Comparison of ENCODE assay signal across 1 cellular context in the genomic region with DNA sequence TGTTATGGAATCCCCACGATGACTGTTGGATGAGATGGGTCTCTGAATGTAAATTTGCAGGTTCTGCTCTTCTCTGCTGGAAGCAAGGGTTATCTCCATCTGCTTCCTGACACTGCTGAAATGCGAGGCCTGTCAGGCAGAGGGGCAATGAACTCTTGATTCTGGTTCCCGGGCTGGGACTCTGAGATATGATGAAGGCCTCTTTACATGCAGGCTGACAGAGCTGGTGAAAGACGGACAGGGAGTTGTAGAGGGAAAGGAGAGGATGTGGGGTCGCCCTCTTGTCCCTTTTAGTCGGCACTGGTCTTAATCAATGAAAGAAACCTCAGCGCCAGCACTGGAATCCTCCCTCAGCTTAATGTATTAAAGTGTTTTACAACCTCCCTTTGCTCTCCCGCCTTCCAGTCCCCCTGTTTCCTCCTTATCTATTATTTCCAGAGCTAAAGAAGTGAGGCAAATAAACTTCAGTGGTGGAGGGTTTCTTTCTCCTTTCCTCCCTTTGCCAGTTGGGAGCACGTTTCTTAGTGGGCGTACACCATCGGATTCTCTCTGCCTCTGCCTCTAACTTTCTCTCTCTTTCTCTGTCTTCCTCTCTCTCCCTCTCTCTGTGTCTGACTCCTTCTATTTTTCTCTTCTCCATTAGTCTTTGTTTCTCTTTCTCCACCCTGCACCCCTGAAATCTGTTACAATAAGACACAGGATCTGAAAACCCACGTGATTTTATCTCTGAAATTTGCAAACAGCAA.
TF ChIP-seq lines count a peak whose summit lies in the region.

No MANE protein-coding gene starts in this region.

TF ChIP-seq in K562, 482 proteins besides CTCF, POLR2A, EP300 and RAD21 (continued from another document and continues in another):
- TF ChIP-seq, protein P1, sequence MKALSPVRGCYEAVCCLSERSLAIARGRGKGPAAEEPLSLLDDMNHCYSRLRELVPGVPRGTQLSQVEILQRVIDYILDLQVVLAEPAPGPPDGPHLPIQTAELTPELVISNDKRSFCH (CRISPR knock-in tag; IDR thresholded peaks at IDR 0.05), result no peak
- TF ChIP-seq, protein P1 (tag; IDR thresholded peaks at IDR 0.05), result peak; percentile 59; the same call in 1 of the 2 replicates
- TF ChIP-seq POLR2AphosphoS5 (IDR thresholded peaks at IDR 0.05; ENCODE audit: control insufficient read depth, insufficient read depth, low read depth, low read length) (peak; percentile 84), ZNF41 (CRISPR knock-in tag; conservative IDR thresholded peaks at IDR 0.05) (no peak), ZEB2 (IDR thresholded peaks at IDR 0.05) (peak; percentile 31; the same call in 1 of the 2 replicates), MLLT1 (IDR thresholded peaks at IDR 0.05) (peak; percentile 63 to 71; a peak in 1 of 4 replicates), TBP (optimal IDR thresholded peaks at IDR 0.05; ENCODE audit: low read depth, low read length) (peak; percentile 8), ZNF318 (IDR thresholded peaks at IDR 0.05; ENCODE audit: borderline replicate concordance in 1 of 2, low read depth in 1 of 2) (0 out of 4 replicates have a peak, but pooled peaks of 1 of the 2 experiments have one; percentile 28), MYC (IDR thresholded peaks at IDR 0.05; ENCODE audit: low read depth, low read length) (peak; percentile 28; the same call in 1 of the 2 replicates), MYC (CRISPR knock-in tag; IDR thresholded peaks at IDR 0.05; ENCODE audit: borderline replicate concordance, low read depth) (no peak), SLC30A9 (CRISPR knock-in tag; IDR thresholded peaks at IDR 0.05) (no peak), SMARCB1 (IDR thresholded peaks at IDR 0.05; ENCODE audit: insufficient read length, low read depth) (peak; percentile 85), NR2C1 (IDR thresholded peaks at IDR 0.05) (no peak), NR2C1 (tag; IDR thresholded peaks at IDR 0.05) (0 out of 2 replicates have a peak, but pooled peaks have one; percentile 24), SNAPC5 (CRISPR knock-in tag; IDR thresholded peaks at IDR 0.05) (no peak), MECOM (CRISPR knock-in tag; IDR thresholded peaks at IDR 0.05) (peak; percentile 73; the same call in 1 of the 2 replicates), ZNF589 (CRISPR knock-in tag; IDR thresholded peaks at IDR 0.05; ENCODE audit: low read depth) (no peak), CXXC5 (CRISPR knock-in tag; IDR thresholded peaks at IDR 0.05) (peak; percentile 14), HDAC2 (IDR thresholded peaks at IDR 0.05) (peak; percentile 64; the same call in 1 of the 2 replicates), CREB5 (CRISPR knock-in tag; IDR thresholded peaks at IDR 0.05) (no peak), DACH1 (IDR thresholded peaks at IDR 0.05; ENCODE audit: partially characterized antibody) (no peak), DPF2 (IDR thresholded peaks at IDR 0.05) (peak; percentile 92), AFF1 (IDR thresholded peaks at IDR 0.05; ENCODE audit: low read depth in 1 of 2, partially characterized antibody in 2 of 2) (peak in 1 of 2 experiments; percentile 36), HDAC3 (IDR thresholded peaks at IDR 0.05; ENCODE audit: borderline replicate concordance, partially characterized antibody) (peak; percentile 10), ZNF175 (CRISPR knock-in tag; IDR thresholded peaks at IDR 0.05; ENCODE audit: low read depth) (0 out of 2 replicates have a peak, but pooled peaks have one; percentile 51), KDM4B (IDR thresholded peaks at IDR 0.05; ENCODE audit: borderline replicate concordance in 2 of 2, low read depth in 1 of 2) (no peak), TAF1 (IDR thresholded peaks at IDR 0.05; ENCODE audit: control insufficient read depth, extremely low read depth, insufficient read depth, low read length, severe bottlenecking) (peak; percentile 44), NR2F6 (CRISPR knock-in tag; IDR thresholded peaks at IDR 0.05) (no peak), GTF2B (IDR thresholded peaks at IDR 0.05; ENCODE audit: extremely low read depth, insufficient read length) (peak; percentile 27), ETV5 (CRISPR knock-in tag; IDR thresholded peaks at IDR 0.05; ENCODE audit: low read depth) (peak; percentile 53; the same call in 1 of the 2 replicates), PML (IDR thresholded peaks at IDR 0.05; ENCODE audit: low read length) (peak; percentile 51; the same call in 1 of the 2 replicates), TOE1 (IDR thresholded peaks at IDR 0.05; ENCODE audit: borderline replicate concordance) (peak; percentile 73), TOE1 (CRISPR knock-in tag; IDR thresholded peaks at IDR 0.05; ENCODE audit: borderline replicate concordance, low read depth) (no peak), MAFF (IDR thresholded peaks at IDR 0.05; ENCODE audit: low read length) (peak; percentile 42), FOSL1 (tag; conservative IDR thresholded peaks at IDR 0.05) (no peak), L3MBTL2 (IDR thresholded peaks at IDR 0.05) (peak; percentile 68), TBL1XR1 (IDR thresholded peaks at IDR 0.05; ENCODE audit: low read length in 2 of 2) (peak; percentile 45 to 61; a peak in 2 of 4 replicates), MAFG (tag; conservative IDR thresholded peaks at IDR 0.05) (0 out of 2 replicates have a peak, but pooled peaks have one; percentile 12), MTA2 (IDR thresholded peaks at IDR 0.05; ENCODE audit: low read depth) (peak; percentile 36), SMARCE1 (IDR thresholded peaks at IDR 0.05) (peak; percentile 77; the same call in 1 of the 2 replicates), LCOR (CRISPR knock-in tag; IDR thresholded peaks at IDR 0.05) (0 out of 2 replicates have a peak, but pooled peaks have one; percentile 37)
- TF ChIP-seq, protein P2, sequence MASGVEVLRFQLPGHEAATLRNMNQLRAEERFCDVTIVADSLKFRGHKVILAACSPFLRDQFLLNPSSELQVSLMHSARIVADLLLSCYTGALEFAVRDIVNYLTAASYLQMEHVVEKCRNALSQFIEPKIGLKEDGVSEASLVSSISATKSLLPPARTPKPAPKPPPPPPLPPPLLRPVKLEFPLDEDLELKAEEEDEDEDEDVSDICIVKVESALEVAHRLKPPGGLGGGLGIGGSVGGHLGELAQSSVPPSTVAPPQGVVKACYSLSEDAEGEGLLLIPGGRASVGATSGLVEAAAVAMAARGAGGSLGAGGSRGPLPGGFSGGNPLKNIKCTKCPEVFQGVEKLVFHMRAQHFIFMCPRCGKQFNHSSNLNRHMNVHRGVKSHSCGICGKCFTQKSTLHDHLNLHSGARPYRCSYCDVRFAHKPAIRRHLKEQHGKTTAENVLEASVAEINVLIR (CRISPR knock-in tag; IDR thresholded peaks at IDR 0.05), result no peak
